ENCODE assay signal across 1 cellular context in the genomic region with DNA sequence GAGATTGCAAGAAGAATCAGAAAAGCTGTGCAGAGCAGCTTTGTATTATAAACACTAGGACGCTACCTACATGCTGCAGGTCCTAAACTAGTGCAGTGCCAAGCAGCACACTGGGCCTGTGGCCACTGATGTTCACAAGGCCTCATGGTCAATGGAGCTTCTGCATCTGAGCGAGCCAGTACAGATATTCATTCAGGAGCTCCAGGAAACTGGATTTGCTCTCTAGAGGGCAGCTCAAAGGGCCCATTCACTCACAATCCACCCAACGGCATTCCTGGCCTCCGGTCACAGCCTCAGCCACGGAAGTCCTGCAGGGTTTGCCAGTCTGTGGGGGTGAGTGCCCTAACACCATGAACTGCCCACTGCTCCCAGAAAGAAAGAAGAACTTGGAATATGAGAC.
TF ChIP-seq lines count a peak whose summit lies in the region.

No MANE protein-coding gene starts in this region.

TF ChIP-seq in GM12878, 131 proteins besides CTCF, POLR2A, EP300 and RAD21:
- no peak for TF ChIP-seq HDAC6 (IDR thresholded peaks at IDR 0.05; ENCODE audit: unreplicated experiment)
- 0 out of 2 replicates have a peak, but pooled peaks have one; percentile 20 for TF ChIP-seq POLR2AphosphoS5 (IDR thresholded peaks at IDR 0.05; ENCODE audit: low read length)
